Comparison of ENCODE assay signal across 13 cellular contexts in the genomic region with DNA sequence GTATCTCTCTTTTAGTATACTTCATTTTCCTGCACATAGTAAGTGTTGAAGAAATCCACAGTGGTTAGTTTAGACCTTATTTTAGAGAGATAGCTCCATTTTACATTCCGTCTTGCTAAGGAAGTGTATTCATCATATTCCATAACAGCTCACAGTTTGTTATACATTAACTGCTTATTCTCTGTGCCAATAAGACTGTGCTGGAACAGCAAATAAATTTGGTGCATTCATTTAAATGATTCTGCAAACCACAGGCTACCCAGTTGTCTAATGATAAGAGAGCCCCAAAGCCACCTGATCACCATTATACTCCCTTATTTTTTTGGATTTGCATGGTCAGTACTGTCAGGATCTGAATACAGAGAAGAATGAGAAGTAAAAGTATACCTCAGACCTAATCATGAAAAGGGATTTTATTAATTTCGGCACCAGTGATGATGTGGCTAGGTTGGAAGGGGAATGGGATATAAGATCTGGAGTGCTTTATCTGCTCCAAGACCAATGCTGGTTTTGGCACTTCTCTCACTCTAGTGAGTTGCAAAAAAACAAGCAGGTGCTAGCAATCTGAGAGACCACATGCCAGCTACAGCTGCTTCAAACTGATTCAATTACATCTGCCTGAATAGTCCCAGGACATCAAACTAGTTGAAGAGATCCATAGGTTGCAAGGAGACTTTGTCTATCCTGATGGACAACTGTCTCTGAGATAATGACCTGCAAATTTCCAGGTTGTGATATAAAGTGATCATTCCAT.
DNase-seq lines count a peak whose midpoint lies in the region; ATAC-seq and FAIRE-seq lines count a peak whose summit lies in the region.
"Had no signal": no experiment of that assay in that cellular context is flagged by ENCODE, and none has a peak within 500 bp of the region (broad histone marks: within the 10 kb centered on the region; RNA-seq: fewer than 3 reads in every experiment).

No MANE protein-coding gene starts in this region.

- no peak overlapping the region for H3K27ac Mint-ChIP-seq in activated CD8-positive, alpha-beta memory T cell treated with anti-CD3 and anti-CD28 coated beads, Interleukin-2, amount 10 ng/mL, durations not matched to agents 7 days and 5 days
- no peak overlapping the region for H3K27ac Mint-ChIP-seq in activated CD4-positive, alpha-beta memory T cell treated with anti-CD3 and anti-CD28 coated beads for 36 hours
- H3K27ac Mint-ChIP-seq: activated CD4-positive, alpha-beta T cell treated with anti-CD3 and anti-CD28 coated beads, Interleukin-2, amount 10 ng/mL, durations not matched to agents 7 days and 5 days; activated T-cell treated with anti-CD3 and anti-CD28 coated beads, Interleukin-2, amount 50 U/mL, for 24 hours; stimulated activated naive B cell treated with anti-CD40 and anti-IgM and Interleukin-4, amounts not matched to agents 10 μg/mL and 1 μg/mL and 100 μg/mL, for 72 hours had no signal

- no peaks in the 10 kb centered on the region for H3K4me1 Mint-ChIP-seq in activated CD8-positive, alpha-beta memory T cell treated with anti-CD3 and anti-CD28 coated beads, Interleukin-2, amount 10 ng/mL, durations not matched to agents 7 days and 5 days
- no peaks in the 10 kb centered on the region for H3K4me1 Mint-ChIP-seq in activated CD4-positive, alpha-beta memory T cell treated with anti-CD3 and anti-CD28 coated beads for 36 hours (ENCODE audit: low read depth)
- H3K4me1 Mint-ChIP-seq: activated CD4-positive, alpha-beta T cell treated with anti-CD3 and anti-CD28 coated beads, Interleukin-2, amount 10 ng/mL, durations not matched to agents 7 days and 5 days; stimulated activated naive B cell treated with anti-CD40 and anti-IgM and Interleukin-4, amounts not matched to agents 10 μg/mL and 1 μg/mL and 100 μg/mL, for 72 hours had no signal

- intact Hi-C loops in activated CD4-positive, alpha-beta memory T cell treated with anti-CD3 and anti-CD28 coated beads for 36 hours (cut with micrococcal nuclease), result no loop called here

- CTCF ChIA-PET in activated CD8-positive, alpha-beta memory T cell treated with anti-CD3 and anti-CD28 coated beads, Interleukin-2, amount 10 ng/mL, durations not matched to agents 7 days and 5 days (lab: Charles Lee), result no interaction called here
- CTCF ChIA-PET in activated CD4-positive, alpha-beta memory T cell treated with anti-CD3 and anti-CD28 coated beads for 36 hours (lab: Charles Lee), result interaction anchor here (0.7 kb wide), 1 partner anchor 278 kb away, joined by 6 read pairs; no protein-coding TSS in a partner anchor

- no peak for ATAC-seq in activated CD8-positive, alpha-beta memory T cell treated with anti-CD3 and anti-CD28 coated beads, Interleukin-2, amount 10 ng/mL, durations not matched to agents 7 days and 5 days
- no peak for ATAC-seq in HG02763 (IDR thresholded peaks at IDR 0.05; ENCODE audit: unreplicated experiment)
- ATAC-seq: stimulated activated naive B cell treated with anti-CD40 and anti-IgM and Interleukin-4, amounts not matched to agents 10 μg/mL and 1 μg/mL and 100 μg/mL, for 72 hours had no signal

- H3K4me3 Mint-ChIP-seq in activated CD8-positive, alpha-beta memory T cell treated with anti-CD3 and anti-CD28 coated beads, Interleukin-2, amount 10 ng/mL, durations not matched to agents 7 days and 5 days, result no peak overlapping the region
- no peak overlapping the region for H3K4me3 Mint-ChIP-seq in activated CD4-positive, alpha-beta memory T cell treated with anti-CD3 and anti-CD28 coated beads for 36 hours
- H3K4me3 Mint-ChIP-seq: activated CD4-positive, alpha-beta T cell treated with anti-CD3 and anti-CD28 coated beads, Interleukin-2, amount 10 ng/mL, durations not matched to agents 7 days and 5 days; activated T-cell treated with anti-CD3 and anti-CD28 coated beads, Interleukin-2, amount 50 U/mL, for 24 hours; stimulated activated naive B cell treated with anti-CD40 and anti-IgM and Interleukin-4, amounts not matched to agents 10 μg/mL and 1 μg/mL and 100 μg/mL, for 72 hours had no signal

- peak; percentile 5 for FAIRE-seq in islet of Langerhans (lab: Jason Lieb, UNC)

- H3K36me3 Mint-ChIP-seq in activated CD8-positive, alpha-beta memory T cell treated with anti-CD3 and anti-CD28 coated beads, Interleukin-2, amount 10 ng/mL, durations not matched to agents 7 days and 5 days, result no peaks in the 10 kb centered on the region
- H3K36me3 Mint-ChIP-seq in activated CD4-positive, alpha-beta memory T cell treated with anti-CD3 and anti-CD28 coated beads for 36 hours, result peaks cover 8% of the 10 kb centered on the region

- H3K27me3 Mint-ChIP-seq in activated CD8-positive, alpha-beta memory T cell treated with anti-CD3 and anti-CD28 coated beads, Interleukin-2, amount 10 ng/mL, durations not matched to agents 7 days and 5 days, result no peaks in the 10 kb centered on the region
- H3K27me3 Mint-ChIP-seq in activated CD4-positive, alpha-beta memory T cell treated with anti-CD3 and anti-CD28 coated beads for 36 hours, result no peaks in the 10 kb centered on the region
- H3K27me3 Mint-ChIP-seq: activated CD4-positive, alpha-beta T cell treated with anti-CD3 and anti-CD28 coated beads, Interleukin-2, amount 10 ng/mL, durations not matched to agents 7 days and 5 days; activated T-cell treated with anti-CD3 and anti-CD28 coated beads, Interleukin-2, amount 50 U/mL, for 24 hours; stimulated activated naive B cell treated with anti-CD40 and anti-IgM and Interleukin-4, amounts not matched to agents 10 μg/mL and 1 μg/mL and 100 μg/mL, for 72 hours had no signal

- POLR2A ChIA-PET in activated CD4-positive, alpha-beta memory T cell treated with anti-CD3 and anti-CD28 coated beads for 36 hours (lab: Charles Lee), result no interaction called here

- no peaks in the 10 kb centered on the region for H3K9me3 Mint-ChIP-seq in activated CD8-positive, alpha-beta memory T cell treated with anti-CD3 and anti-CD28 coated beads, Interleukin-2, amount 10 ng/mL, durations not matched to agents 7 days and 5 days (ENCODE audit: low read depth)
- H3K9me3 Mint-ChIP-seq in activated CD4-positive, alpha-beta memory T cell treated with anti-CD3 and anti-CD28 coated beads for 36 hours, result no peaks in the 10 kb centered on the region
- H3K9me3 Mint-ChIP-seq: activated T-cell treated with anti-CD3 and anti-CD28 coated beads, Interleukin-2, amount 50 U/mL, for 24 hours had no signal

- DNase-seq in COR-L47 (lab: John Stamatoyannopoulos, UW) (peak; percentile 64), NCI-H128 (lab: John Stamatoyannopoulos, UW; ENCODE audit: unreplicated experiment) (peak; percentile 41), NCI-H524 treated with DMSO at 0.1 percent for 48 hours (lab: John Stamatoyannopoulos, UW) (peak; percentile 76)
- DNase-seq in activated CD8-positive, alpha-beta memory T cell treated with anti-CD3 and anti-CD28 coated beads, Interleukin-2, amount 10 ng/mL, durations not matched to agents 7 days and 5 days, result no peak
- no peak for DNase-seq in activated effector memory CD4-positive, alpha-beta T cell treated with anti-CD3 and anti-CD28 coated beads, Interleukin-2, amount 50 U/mL, for 16 hours
- DNase-seq in activated CD4-positive, alpha-beta memory T cell treated with anti-CD3 and anti-CD28 coated beads for 36 hours, result no peak
- DNase-seq: activated CD4-positive, alpha-beta T cell treated with anti-CD3 and anti-CD28 coated beads, Interleukin-2, amount 10 ng/mL, durations not matched to agents 7 days and 5 days; activated T-cell treated with anti-CD3 and anti-CD28 coated beads, Interleukin-2, amount 50 U/mL, for 24 hours; foreskin melanocyte; NCI-H510A treated with DMSO at 0.1 percent for 48 hours; stimulated activated naive B cell treated with anti-CD40 and anti-IgM and Interleukin-4, amounts not matched to agents 10 μg/mL and 1 μg/mL and 100 μg/mL, for 72 hours had no signal

Comparison
In these comparisons a context has a peak if more than half of its experiments do, and no peak if none do; other contexts are left out.
1. DNase-seq: peak in COR-L47 (single experiment), NCI-H128 (single experiment) and NCI-H524 treated with DMSO at 0.1 percent for 48 hours (single experiment); none in activated CD8-positive, alpha-beta memory T cell treated with anti-CD3 and anti-CD28 coated beads, Interleukin-2, amount 10 ng/mL, durations not matched to agents 7 days and 5 days (single experiment), activated effector memory CD4-positive, alpha-beta T cell treated with anti-CD3 and anti-CD28 coated beads, Interleukin-2, amount 50 U/mL, for 16 hours (single experiment) and activated CD4-positive, alpha-beta memory T cell treated with anti-CD3 and anti-CD28 coated beads for 36 hours (single experiment).